Comparison of ENCODE assay signal across 1 cellular context in the genomic region with DNA sequence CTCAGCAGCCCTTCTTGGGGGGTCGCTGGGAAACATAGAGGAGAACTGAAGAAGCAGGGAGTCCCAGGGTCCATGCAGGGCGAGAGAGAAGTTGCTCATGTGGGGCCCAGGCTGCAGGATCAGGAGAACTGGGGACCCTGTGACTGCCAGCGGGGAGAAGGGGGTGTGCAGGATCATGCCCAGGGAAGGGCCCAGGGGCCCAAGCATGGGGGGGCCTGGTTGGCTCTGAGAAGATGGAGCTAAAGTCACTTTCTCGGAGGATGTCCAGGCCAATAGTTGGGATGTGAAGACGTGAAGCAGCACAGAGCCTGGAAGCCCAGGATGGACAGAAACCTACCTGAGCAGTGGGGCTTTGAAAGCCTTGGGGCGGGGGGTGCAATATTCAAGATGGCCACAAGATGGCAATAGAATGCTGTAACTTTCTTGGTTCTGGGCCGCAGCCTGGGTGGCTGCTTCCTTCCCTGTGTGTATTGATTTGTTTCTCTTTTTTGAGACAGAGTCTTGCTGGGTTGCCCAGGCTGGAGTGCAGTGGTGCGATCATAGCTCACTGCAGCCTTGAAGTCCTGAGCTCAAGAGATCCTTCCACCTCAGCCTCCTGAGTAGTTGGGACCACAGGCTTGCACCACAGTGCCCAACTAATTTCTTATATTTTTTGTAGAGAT.
A peak's percentile ranks its signal among the peaks of the same experiment; 100 is the strongest.
TF ChIP-seq lines count a peak whose summit lies in the region.

No MANE protein-coding gene starts in this region.

TF ChIP-seq in HepG2, 621 proteins besides CTCF, POLR2A, EP300 and RAD21 (continued from another document and continues in another):
- TF ChIP-seq, protein P1, sequence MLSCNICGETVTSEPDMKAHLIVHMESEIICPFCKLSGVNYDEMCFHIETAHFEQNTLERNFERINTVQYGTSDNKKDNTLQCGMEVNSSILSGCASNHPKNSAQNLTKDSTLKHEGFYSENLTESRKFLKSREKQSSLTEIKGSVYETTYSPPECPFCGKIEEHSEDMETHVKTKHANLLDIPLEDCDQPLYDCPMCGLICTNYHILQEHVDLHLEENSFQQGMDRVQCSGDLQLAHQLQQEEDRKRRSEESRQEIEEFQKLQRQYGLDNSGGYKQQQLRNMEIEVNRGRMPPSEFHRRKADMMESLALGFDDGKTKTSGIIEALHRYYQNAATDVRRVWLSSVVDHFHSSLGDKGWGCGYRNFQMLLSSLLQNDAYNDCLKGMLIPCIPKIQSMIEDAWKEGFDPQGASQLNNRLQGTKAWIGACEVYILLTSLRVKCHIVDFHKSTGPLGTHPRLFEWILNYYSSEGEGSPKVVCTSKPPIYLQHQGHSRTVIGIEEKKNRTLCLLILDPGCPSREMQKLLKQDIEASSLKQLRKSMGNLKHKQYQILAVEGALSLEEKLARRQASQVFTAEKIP (CRISPR knock-in tag; IDR thresholded peaks at IDR 0.05; ENCODE audit: borderline replicate concordance): peak; percentile 92; the same call in 1 of the 2 replicates
- peak; percentile 8; the same call in 1 of the 2 replicates for TF ChIP-seq HDAC1 (CRISPR knock-in tag; IDR thresholded peaks at IDR 0.05)
- TF ChIP-seq POGZ (CRISPR knock-in tag; IDR thresholded peaks at IDR 0.05): peak; percentile 42; the same call in 1 of the 2 replicates
- TF ChIP-seq SRSF1 (optimal IDR thresholded peaks at IDR 0.05; ENCODE audit: low read depth, low read length): no peak
- 0 out of 2 replicates have a peak, but pooled peaks have one; percentile 27 for TF ChIP-seq ZNF629 (CRISPR knock-in tag; conservative IDR thresholded peaks at IDR 0.05)
- TF ChIP-seq MXI1 (IDR thresholded peaks at IDR 0.05; ENCODE audit: borderline replicate concordance, low read depth, low read length): 0 out of 3 replicates have a peak, but pooled peaks have one; percentile 7
- peak; percentile 39; the same call in 1 of the 2 replicates for TF ChIP-seq MED1 (CRISPR knock-in tag; IDR thresholded peaks at IDR 0.05)
- 0 out of 2 replicates have a peak, but pooled peaks have one; percentile 3 for TF ChIP-seq ZNF329 (CRISPR knock-in tag; IDR thresholded peaks at IDR 0.05; ENCODE audit: low read depth)
- TF ChIP-seq ZNF792 (CRISPR knock-in tag; IDR thresholded peaks at IDR 0.05): peak; percentile 76; the same call in 1 of the 2 replicates
- peak; percentile 59; the same call in 1 of the 2 replicates for TF ChIP-seq YEATS2 (CRISPR knock-in tag; IDR thresholded peaks at IDR 0.05; ENCODE audit: borderline replicate concordance)
- TF ChIP-seq, protein P2, sequence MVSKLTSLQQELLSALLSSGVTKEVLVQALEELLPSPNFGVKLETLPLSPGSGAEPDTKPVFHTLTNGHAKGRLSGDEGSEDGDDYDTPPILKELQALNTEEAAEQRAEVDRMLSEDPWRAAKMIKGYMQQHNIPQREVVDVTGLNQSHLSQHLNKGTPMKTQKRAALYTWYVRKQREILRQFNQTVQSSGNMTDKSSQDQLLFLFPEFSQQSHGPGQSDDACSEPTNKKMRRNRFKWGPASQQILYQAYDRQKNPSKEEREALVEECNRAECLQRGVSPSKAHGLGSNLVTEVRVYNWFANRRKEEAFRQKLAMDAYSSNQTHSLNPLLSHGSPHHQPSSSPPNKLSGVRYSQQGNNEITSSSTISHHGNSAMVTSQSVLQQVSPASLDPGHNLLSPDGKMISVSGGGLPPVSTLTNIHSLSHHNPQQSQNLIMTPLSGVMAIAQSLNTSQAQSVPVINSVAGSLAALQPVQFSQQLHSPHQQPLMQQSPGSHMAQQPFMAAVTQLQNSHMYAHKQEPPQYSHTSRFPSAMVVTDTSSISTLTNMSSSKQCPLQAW (CRISPR knock-in tag; IDR thresholded peaks at IDR 0.05): 0 out of 2 replicates have a peak, but pooled peaks have one; percentile 5
- no peak for TF ChIP-seq ZBTB4 (CRISPR knock-in tag; IDR thresholded peaks at IDR 0.05; ENCODE audit: borderline replicate concordance)
- TF ChIP-seq GATAD1 (CRISPR knock-in tag; IDR thresholded peaks at IDR 0.05): peak; percentile 51; the same call in 1 of the 2 replicates
- no peak for TF ChIP-seq MTERF4 (CRISPR knock-in tag; IDR thresholded peaks at IDR 0.05)
- TF ChIP-seq SNAI1 (CRISPR knock-in tag; IDR thresholded peaks at IDR 0.05; ENCODE audit: borderline replicate concordance): peak; percentile 93
- TF ChIP-seq TBX2 (CRISPR knock-in tag; IDR thresholded peaks at IDR 0.05; ENCODE audit: borderline replicate concordance): peak; percentile 34; the same call in 1 of the 2 replicates
- TF ChIP-seq, protein P3, sequence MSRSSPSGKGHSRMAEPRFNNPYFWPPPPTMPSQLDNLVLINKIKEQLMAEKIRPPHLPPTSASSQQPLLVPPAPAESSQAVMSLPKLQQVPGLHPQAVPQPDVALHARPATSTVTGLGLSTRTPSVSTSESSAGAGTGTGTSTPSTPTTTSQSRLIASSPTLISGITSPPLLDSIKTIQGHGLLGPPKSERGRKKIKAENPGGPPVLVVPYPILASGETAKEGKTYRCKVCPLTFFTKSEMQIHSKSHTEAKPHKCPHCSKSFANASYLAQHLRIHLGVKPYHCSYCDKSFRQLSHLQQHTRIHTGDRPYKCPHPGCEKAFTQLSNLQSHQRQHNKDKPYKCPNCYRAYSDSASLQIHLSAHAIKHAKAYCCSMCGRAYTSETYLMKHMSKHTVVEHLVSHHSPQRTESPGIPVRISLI (CRISPR knock-in tag; IDR thresholded peaks at IDR 0.05; ENCODE audit: borderline replicate concordance): 0 out of 2 replicates have a peak, but pooled peaks have one; percentile 22
- TF ChIP-seq, protein P4, sequence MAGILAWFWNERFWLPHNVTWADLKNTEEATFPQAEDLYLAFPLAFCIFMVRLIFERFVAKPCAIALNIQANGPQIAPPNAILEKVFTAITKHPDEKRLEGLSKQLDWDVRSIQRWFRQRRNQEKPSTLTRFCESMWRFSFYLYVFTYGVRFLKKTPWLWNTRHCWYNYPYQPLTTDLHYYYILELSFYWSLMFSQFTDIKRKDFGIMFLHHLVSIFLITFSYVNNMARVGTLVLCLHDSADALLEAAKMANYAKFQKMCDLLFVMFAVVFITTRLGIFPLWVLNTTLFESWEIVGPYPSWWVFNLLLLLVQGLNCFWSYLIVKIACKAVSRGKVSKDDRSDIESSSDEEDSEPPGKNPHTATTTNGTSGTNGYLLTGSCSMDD (CRISPR knock-in tag; IDR thresholded peaks at IDR 0.05): no peak
- TF ChIP-seq SIX1 (CRISPR knock-in tag; IDR thresholded peaks at IDR 0.05; ENCODE audit: borderline replicate concordance): peak; percentile 32; the same call in 1 of the 2 replicates
- no peak for TF ChIP-seq ZNF138 (CRISPR knock-in tag; IDR thresholded peaks at IDR 0.05; ENCODE audit: low read depth)
- TF ChIP-seq KDM4B (CRISPR knock-in tag; IDR thresholded peaks at IDR 0.05): peak; percentile 57; the same call in 1 of the 2 replicates
- peak; percentile 79 for TF ChIP-seq ELF3 (CRISPR knock-in tag; IDR thresholded peaks at IDR 0.05)
- TF ChIP-seq ZNF550 (CRISPR knock-in tag; IDR thresholded peaks at IDR 0.05; ENCODE audit: borderline replicate concordance): no peak
- TF ChIP-seq, protein P5, sequence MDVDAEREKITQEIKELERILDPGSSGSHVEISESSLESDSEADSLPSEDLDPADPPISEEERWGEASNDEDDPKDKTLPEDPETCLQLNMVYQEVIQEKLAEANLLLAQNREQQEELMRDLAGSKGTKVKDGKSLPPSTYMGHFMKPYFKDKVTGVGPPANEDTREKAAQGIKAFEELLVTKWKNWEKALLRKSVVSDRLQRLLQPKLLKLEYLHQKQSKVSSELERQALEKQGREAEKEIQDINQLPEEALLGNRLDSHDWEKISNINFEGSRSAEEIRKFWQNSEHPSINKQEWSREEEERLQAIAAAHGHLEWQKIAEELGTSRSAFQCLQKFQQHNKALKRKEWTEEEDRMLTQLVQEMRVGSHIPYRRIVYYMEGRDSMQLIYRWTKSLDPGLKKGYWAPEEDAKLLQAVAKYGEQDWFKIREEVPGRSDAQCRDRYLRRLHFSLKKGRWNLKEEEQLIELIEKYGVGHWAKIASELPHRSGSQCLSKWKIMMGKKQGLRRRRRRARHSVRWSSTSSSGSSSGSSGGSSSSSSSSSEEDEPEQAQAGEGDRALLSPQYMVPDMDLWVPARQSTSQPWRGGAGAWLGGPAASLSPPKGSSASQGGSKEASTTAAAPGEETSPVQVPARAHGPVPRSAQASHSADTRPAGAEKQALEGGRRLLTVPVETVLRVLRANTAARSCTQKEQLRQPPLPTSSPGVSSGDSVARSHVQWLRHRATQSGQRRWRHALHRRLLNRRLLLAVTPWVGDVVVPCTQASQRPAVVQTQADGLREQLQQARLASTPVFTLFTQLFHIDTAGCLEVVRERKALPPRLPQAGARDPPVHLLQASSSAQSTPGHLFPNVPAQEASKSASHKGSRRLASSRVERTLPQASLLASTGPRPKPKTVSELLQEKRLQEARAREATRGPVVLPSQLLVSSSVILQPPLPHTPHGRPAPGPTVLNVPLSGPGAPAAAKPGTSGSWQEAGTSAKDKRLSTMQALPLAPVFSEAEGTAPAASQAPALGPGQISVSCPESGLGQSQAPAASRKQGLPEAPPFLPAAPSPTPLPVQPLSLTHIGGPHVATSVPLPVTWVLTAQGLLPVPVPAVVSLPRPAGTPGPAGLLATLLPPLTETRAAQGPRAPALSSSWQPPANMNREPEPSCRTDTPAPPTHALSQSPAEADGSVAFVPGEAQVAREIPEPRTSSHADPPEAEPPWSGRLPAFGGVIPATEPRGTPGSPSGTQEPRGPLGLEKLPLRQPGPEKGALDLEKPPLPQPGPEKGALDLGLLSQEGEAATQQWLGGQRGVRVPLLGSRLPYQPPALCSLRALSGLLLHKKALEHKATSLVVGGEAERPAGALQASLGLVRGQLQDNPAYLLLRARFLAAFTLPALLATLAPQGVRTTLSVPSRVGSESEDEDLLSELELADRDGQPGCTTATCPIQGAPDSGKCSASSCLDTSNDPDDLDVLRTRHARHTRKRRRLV (CRISPR knock-in tag; IDR thresholded peaks at IDR 0.05): peak; percentile 74; the same call in 1 of the 2 replicates
- TF ChIP-seq ZFP91 (CRISPR knock-in tag; IDR thresholded peaks at IDR 0.05; ENCODE audit: borderline replicate concordance): peak; percentile 73; the same call in 1 of the 2 replicates
- TF ChIP-seq SALL2 (CRISPR knock-in tag; IDR thresholded peaks at IDR 0.05): peak; percentile 55; the same call in 1 of the 2 replicates
- TF ChIP-seq ZNF205 (CRISPR knock-in tag; IDR thresholded peaks at IDR 0.05): peak; percentile 73; the same call in 1 of the 2 replicates
- peak; percentile 74 for TF ChIP-seq TARDBP (CRISPR knock-in tag; IDR thresholded peaks at IDR 0.05)
- TF ChIP-seq ZXDC (CRISPR knock-in tag; IDR thresholded peaks at IDR 0.05): peak; percentile 81; the same call in 1 of the 2 replicates
- peak; percentile 58; the same call in 1 of the 2 replicates for TF ChIP-seq FOXK1 (CRISPR knock-in tag; IDR thresholded peaks at IDR 0.05; ENCODE audit: borderline replicate concordance, low read depth)
- no peak for TF ChIP-seq ZNF670 (CRISPR knock-in tag; IDR thresholded peaks at IDR 0.05; ENCODE audit: borderline replicate concordance)
- TF ChIP-seq ZNF883 (CRISPR knock-in tag; IDR thresholded peaks at IDR 0.05; ENCODE audit: not compliant biosample characterization): peak; percentile 92
- peak; percentile 82; the same call in 1 of the 2 replicates for TF ChIP-seq ZNF235 (CRISPR knock-in tag; IDR thresholded peaks at IDR 0.05; ENCODE audit: borderline replicate concordance)
